19 cellular contexts compared by ENCODE assay signal in the genomic region with DNA sequence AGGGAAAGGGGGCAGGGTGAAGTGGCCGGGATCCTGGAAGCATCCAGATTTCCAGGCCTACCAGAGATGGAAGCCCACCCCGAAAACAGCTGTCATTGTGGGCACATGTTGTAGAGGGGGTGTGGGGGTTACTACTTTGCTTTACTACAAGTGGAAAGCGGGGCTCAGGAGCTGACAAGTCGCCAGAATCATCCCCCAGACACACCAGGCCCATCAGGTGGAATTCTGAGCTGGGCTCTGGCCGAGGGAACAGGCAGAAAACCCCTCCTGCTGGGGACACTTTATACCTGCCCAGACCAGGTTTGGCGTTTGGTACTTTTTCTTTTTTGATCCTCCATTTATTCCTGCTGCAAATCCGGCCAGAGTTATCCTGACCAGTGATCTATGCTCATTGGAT. TPM values are rescaled to one million over a fixed set of nuclear protein-coding genes. Genes with fewer than 3 reads are reported as not detected.
"Had no signal": no experiment of that assay in that cellular context is flagged by ENCODE, and none has a peak within 500 bp of the region (broad histone marks: within the 10 kb centered on the region; RNA-seq: fewer than 3 reads in every experiment).

No MANE protein-coding gene starts in this region.

- H3K27ac Mint-ChIP-seq: activated CD4-positive, alpha-beta memory T cell treated with anti-CD3 and anti-CD28 coated beads for 36 hours; activated naive CD4-positive, alpha-beta T cell treated with anti-CD3 and anti-CD28 coated beads, Interleukin-2, amount 50 U/mL, for 72 hours had no signal

- H3K9me3 ChIP-seq: esophagus muscularis mucosa, suprapubic skin, upper lobe of left lung had no signal

- H3K36me3 Mint-ChIP-seq: activated CD4-positive, alpha-beta memory T cell treated with anti-CD3 and anti-CD28 coated beads for 36 hours; activated naive CD4-positive, alpha-beta T cell treated with anti-CD3 and anti-CD28 coated beads, Interleukin-2, amount 50 U/mL, for 72 hours had no signal

- H3K36me3 ChIP-seq: esophagus muscularis mucosa, suprapubic skin, upper lobe of left lung had no signal

- DNase-seq: activated CD4-positive, alpha-beta memory T cell treated with anti-CD3 and anti-CD28 coated beads for 36 hours; activated effector memory CD4-positive, alpha-beta T cell treated with anti-CD3 and anti-CD28 coated beads, Interleukin-2, amount 50 U/mL, for 16 hours; activated T-cell treated with anti-CD3 and anti-CD28 coated beads, Interleukin-2, amount 50 U/mL, for 48 hours; kidney glomerular epithelial cell; left ventricle myocardium superior; mesenchymal stem cell; stimulated activated CD4-positive, alpha-beta T cell treated with anti-CD3 and anti-CD28 coated beads, Interleukin-15, amount 100 ng/mL, for 24 hours; stimulated activated CD4-positive, alpha-beta T cell treated with anti-CD3 and anti-CD28 coated beads, Interleukin-4, amount 100 ng/mL, for 24 hours; stimulated activated CD8-positive, alpha-beta memory T cell treated with anti-CD3 and anti-CD28 coated beads, Interleukin-4, amount 100 ng/mL, for 48 hours; stimulated activated naive CD4-positive, alpha-beta T cell treated with Interleukin-2 at 50 U/mL for 16 hours; T-helper 1 cell; upper lobe of left lung had no signal

- H3K4me3 Mint-ChIP-seq: activated CD4-positive, alpha-beta memory T cell treated with anti-CD3 and anti-CD28 coated beads for 36 hours had no signal

- H3K4me3 ChIP-seq: esophagus muscularis mucosa, SK-N-MC, suprapubic skin had no signal

- H3K27ac ChIP-seq: esophagus muscularis mucosa, SK-N-MC, suprapubic skin, upper lobe of left lung had no signal

- H3K9me3 Mint-ChIP-seq: activated CD4-positive, alpha-beta memory T cell treated with anti-CD3 and anti-CD28 coated beads for 36 hours; activated naive CD4-positive, alpha-beta T cell treated with anti-CD3 and anti-CD28 coated beads, Interleukin-2, amount 50 U/mL, for 72 hours had no signal

- ATAC-seq: activated naive CD4-positive, alpha-beta T cell treated with anti-CD3 and anti-CD28 coated beads, Interleukin-2, amount 50 U/mL, for 72 hours; left ventricle myocardium superior had no signal

RNA-seq across cellular contexts. Expression of a gene that starts 3.8 kb away (rescaled TPM):
- total RNA-seq: activated CD4-positive, alpha-beta memory T cell treated with anti-CD3 and anti-CD28 coated beads for 36 hours; activated naive CD4-positive, alpha-beta T cell treated with anti-CD3 and anti-CD28 coated beads, Interleukin-2, amount 50 U/mL, for 72 hours; cardiac septum; glomerular endothelial cell; left ventricle myocardium superior; myocyte; suprapubic skin had no signal

RNA-seq across cellular contexts. Expression of a gene that starts 23.2 kb away (rescaled TPM):
- total RNA-seq: activated CD4-positive, alpha-beta memory T cell treated with anti-CD3 and anti-CD28 coated beads for 36 hours; activated naive CD4-positive, alpha-beta T cell treated with anti-CD3 and anti-CD28 coated beads, Interleukin-2, amount 50 U/mL, for 72 hours; cardiac septum; esophagus muscularis mucosa; glomerular endothelial cell; left ventricle myocardium superior; myocyte; suprapubic skin had no signal

RNA-seq across cellular contexts. Expression of a gene that starts 45.5 kb away (rescaled TPM):
- total RNA-seq: activated CD4-positive, alpha-beta memory T cell treated with anti-CD3 and anti-CD28 coated beads for 36 hours; activated naive CD4-positive, alpha-beta T cell treated with anti-CD3 and anti-CD28 coated beads, Interleukin-2, amount 50 U/mL, for 72 hours; cardiac septum; esophagus muscularis mucosa; glomerular endothelial cell; left ventricle myocardium superior; myocyte; suprapubic skin; upper lobe of left lung had no signal
